In genomic region chr15:64905119-64905831, GRCh38 we compare ENCODE assay signal across 8 cellular contexts. TPM values are rescaled to one million over a fixed set of nuclear protein-coding genes. Genes with fewer than 3 reads are reported as not detected.
DNase-seq lines count a peak whose midpoint lies in the region; ATAC-seq, FAIRE-seq and TF ChIP-seq lines count a peak whose summit lies in the region.

No MANE protein-coding gene starts in this region.

- POLR2A ChIA-PET in Caco-2 (lab: Charles Lee): no interaction called here

- H3K27me3 Mint-ChIP-seq in astrocyte (ENCODE audit: low read depth, unreplicated experiment) (peaks cover 2% of the 10 kb centered on the region), Caco-2 (ENCODE audit: insufficient read depth, unreplicated experiment) (peaks cover 2% of the 10 kb centered on the region)

- peak overlapping the region; percentile 91 for H3K4me2 ChIP-seq in astrocyte (ENCODE audit: low read length)

- no peaks in the 10 kb centered on the region for H3K36me3 Mint-ChIP-seq in astrocyte (ENCODE audit: low read depth, unreplicated experiment)
- no peaks in the 10 kb centered on the region for H3K36me3 Mint-ChIP-seq in Caco-2 (ENCODE audit: insufficient read depth, unreplicated experiment)

- H3K27me3 ChIP-seq in astrocyte (ENCODE audit: insufficient read depth, low read length) (no peaks in the 10 kb centered on the region), rectal smooth muscle tissue (ENCODE audit: control insufficient read depth, insufficient read depth, low read length) (no peaks in the 10 kb centered on the region), Caco-2 (replicated peaks; ENCODE audit: control insufficient read depth, insufficient read depth, low read length) (no peaks in the 10 kb centered on the region)

- H4K20me1 ChIP-seq in astrocyte (ENCODE audit: insufficient read depth, low read length): no peaks in the 10 kb centered on the region

- H3K27ac ChIP-seq in astrocyte (ENCODE audit: low read depth, low read length): no peak overlapping the region
- no peak overlapping the region for H3K27ac ChIP-seq in rectal smooth muscle tissue (ENCODE audit: low read depth, low read length)

- H3K4me3 Mint-ChIP-seq in astrocyte (ENCODE audit: unreplicated experiment) (peak overlapping the region; percentile 73), Caco-2 (ENCODE audit: unreplicated experiment) (no peak overlapping the region)

- H3K79me2 ChIP-seq in astrocyte (ENCODE audit: insufficient read depth, low read length): no peaks in the 10 kb centered on the region

- CTCF ChIA-PET in Caco-2 (lab: Charles Lee): interaction anchor here (0.6 to 0.7 kb wide), 2 partner anchors 42 to 1171 kb away, joined by 7 to 8 read pairs; no protein-coding TSS in a partner anchor

- H3K36me3 ChIP-seq in astrocyte (ENCODE audit: insufficient read depth, low read length) (no peaks in the 10 kb centered on the region), rectal smooth muscle tissue (ENCODE audit: control insufficient read depth, insufficient read depth, low read length) (no peaks in the 10 kb centered on the region), Caco-2 (ENCODE audit: control insufficient read depth, insufficient read depth, low read length) (no peaks in the 10 kb centered on the region)

- peaks cover 5% of the 10 kb centered on the region for H3K4me1 ChIP-seq in astrocyte (ENCODE audit: insufficient read depth, low read length)
- H3K4me1 ChIP-seq in rectal smooth muscle tissue (ENCODE audit: control insufficient read depth, insufficient read depth, low read length): peaks cover 3% of the 10 kb centered on the region
- H3K4me1 ChIP-seq in Caco-2: no peaks in the 10 kb centered on the region

- peak; percentile 63 for ATAC-seq in HG03280 (IDR thresholded peaks at IDR 0.05; ENCODE audit: unreplicated experiment)
- no peak for ATAC-seq in HG02852 (IDR thresholded peaks at IDR 0.05; ENCODE audit: unreplicated experiment)

- peaks cover 6% of the 10 kb centered on the region for H3K9me3 ChIP-seq in astrocyte (ENCODE audit: insufficient read depth, low read depth, low read length)
- H3K9me3 ChIP-seq in Caco-2: peaks cover 12% of the 10 kb centered on the region; the same call in 1 of the 2 replicates

- no peak for FAIRE-seq in astrocyte (lab: Jason Lieb, UNC)

- H3K4me1 Mint-ChIP-seq in astrocyte (ENCODE audit: low read depth, unreplicated experiment) (no peaks in the 10 kb centered on the region), Caco-2 (ENCODE audit: low read depth, unreplicated experiment) (no peaks in the 10 kb centered on the region)

- intact Hi-C loops in Caco-2 (cut with micrococcal nuclease; ENCODE audit: unreplicated experiment): no loop called here

- BruUV-seq in Caco-2 (replicated peaks; lab: Mats Ljungman, UMichigan): no TSS peak

- peak; percentile 65 for TF ChIP-seq CTCF in astrocyte (IDR thresholded peaks at IDR 0.05; ENCODE audit: insufficient read depth, low read depth, low read length)
- TF ChIP-seq CTCF in Caco-2 (IDR thresholded peaks at IDR 0.05; ENCODE audit: insufficient read depth in 1 of 2, low read depth in 1 of 2, low read length in 1 of 2, severe bottlenecking in 1 of 2, unreplicated experiment in 1 of 2): no peak

- H3K4me3 ChIP-seq in astrocyte (ENCODE audit: insufficient read depth, low read depth, low read length): peak overlapping the region; percentile 57
- H3K4me3 ChIP-seq in rectal smooth muscle tissue (ENCODE audit: low read length): peak overlapping the region; percentile 59
- no peak overlapping the region for H3K4me3 ChIP-seq in Caco-2 (ENCODE audit: low read depth, low read length)

- H3K9me3 Mint-ChIP-seq in astrocyte (ENCODE audit: unreplicated experiment): peaks cover 4% of the 10 kb centered on the region
- H3K9me3 Mint-ChIP-seq in Caco-2 (ENCODE audit: unreplicated experiment): no peaks in the 10 kb centered on the region

- DNase-seq in DMS53 treated with DMSO at 0.1 percent for 48 hours (lab: John Stamatoyannopoulos, UW; ENCODE audit: unreplicated experiment) (peak; percentile 26), T-helper 22 cell (ENCODE audit: low read depth) (peak; percentile 41), astrocyte (ENCODE audit: low read depth) (peak; percentile 42), hippocampal formation (lab: John Stamatoyannopoulos, UW) (peak; percentile 56 to 62), Caco-2 (no peak)

- H2AFZ ChIP-seq in astrocyte (ENCODE audit: low read depth, low read length): peak overlapping the region; percentile 90

- peak overlapping the region; percentile 44 for H3K9ac ChIP-seq in astrocyte (ENCODE audit: low read length)
- peak overlapping the region; percentile 10 for H3K9ac ChIP-seq in rectal smooth muscle tissue (ENCODE audit: low read length)

- H3K27ac Mint-ChIP-seq in astrocyte (ENCODE audit: unreplicated experiment) (peak overlapping the region; percentile 26), Caco-2 (ENCODE audit: unreplicated experiment) (no peak overlapping the region)

RNA-seq across cellular contexts. Expression of gene ANKDD1A, which starts 6.4 kb away (rescaled TPM):
- total RNA-seq in astrocyte: 1.1 and 1.6 TPM in 2 replicates
- total RNA-seq in Caco-2 (2022): 1.3 and 1.6 TPM in 2 replicates

Comparison
In these comparisons a context has a peak if more than half of its experiments do, and no peak if none do; other contexts are left out.
1. DNase-seq: peak in DMS53 treated with DMSO at 0.1 percent for 48 hours (single experiment), T-helper 22 cell (single experiment), astrocyte (single experiment) and hippocampal formation (2 of 2); none in Caco-2 (0 of 2).